ENCODE assay signal across 1 cellular context in genomic region chr9:123640792-123641222, GRCh38.
TF ChIP-seq lines count a peak whose summit lies in the region.

No MANE protein-coding gene starts in this region.

TF ChIP-seq in GM12878, 131 proteins besides CTCF, POLR2A, EP300 and RAD21 (continued from another document):
- TF ChIP-seq, protein P1, sequence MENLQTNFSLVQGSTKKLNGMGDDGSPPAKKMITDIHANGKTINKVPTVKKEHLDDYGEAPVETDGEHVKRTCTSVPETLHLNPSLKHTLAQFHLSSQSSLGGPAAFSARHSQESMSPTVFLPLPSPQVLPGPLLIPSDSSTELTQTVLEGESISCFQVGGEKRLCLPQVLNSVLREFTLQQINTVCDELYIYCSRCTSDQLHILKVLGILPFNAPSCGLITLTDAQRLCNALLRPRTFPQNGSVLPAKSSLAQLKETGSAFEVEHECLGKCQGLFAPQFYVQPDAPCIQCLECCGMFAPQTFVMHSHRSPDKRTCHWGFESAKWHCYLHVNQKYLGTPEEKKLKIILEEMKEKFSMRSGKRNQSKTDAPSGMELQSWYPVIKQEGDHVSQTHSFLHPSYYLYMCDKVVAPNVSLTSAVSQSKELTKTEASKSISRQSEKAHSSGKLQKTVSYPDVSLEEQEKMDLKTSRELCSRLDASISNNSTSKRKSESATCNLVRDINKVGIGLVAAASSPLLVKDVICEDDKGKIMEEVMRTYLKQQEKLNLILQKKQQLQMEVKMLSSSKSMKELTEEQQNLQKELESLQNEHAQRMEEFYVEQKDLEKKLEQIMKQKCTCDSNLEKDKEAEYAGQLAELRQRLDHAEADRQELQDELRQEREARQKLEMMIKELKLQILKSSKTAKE (IDR thresholded peaks at IDR 0.05; ENCODE audit: low read depth, poor library complexity, severe bottlenecking): peak; percentile 91
- TF ChIP-seq ZNF384 (IDR thresholded peaks at IDR 0.05; ENCODE audit: borderline replicate concordance, low read depth, low read length) (0 out of 2 replicates have a peak, but pooled peaks have one; percentile 7), SRF (IDR thresholded peaks at IDR 0.05; ENCODE audit: low read depth in 2 of 2, low read length in 2 of 2) (no peak), CREM (IDR thresholded peaks at IDR 0.05; ENCODE audit: low read depth) (0 out of 2 replicates have a peak, but pooled peaks have one; percentile 45), SMAD1 (IDR thresholded peaks at IDR 0.05; ENCODE audit: low read depth, partially characterized antibody) (no peak), WRNIP1 (IDR thresholded peaks at IDR 0.05; ENCODE audit: borderline replicate concordance, low read depth, low read length) (peak; percentile 90; the same call in 1 of the 2 replicates), IKZF2 (IDR thresholded peaks at IDR 0.05) (peak; percentile 73 to 75; a peak in 3 of 4 replicates), ZNF274 (IDR thresholded peaks at IDR 0.05; ENCODE audit: insufficient read depth, insufficient read length) (no peak), BHLHE40 (IDR thresholded peaks at IDR 0.05; ENCODE audit: borderline replicate concordance in 1 of 2, low read depth in 2 of 2, low read length in 1 of 2) (peak; percentile 76 to 81)
